Comparison of ENCODE assay signal across 19 cellular contexts in the genomic region with DNA sequence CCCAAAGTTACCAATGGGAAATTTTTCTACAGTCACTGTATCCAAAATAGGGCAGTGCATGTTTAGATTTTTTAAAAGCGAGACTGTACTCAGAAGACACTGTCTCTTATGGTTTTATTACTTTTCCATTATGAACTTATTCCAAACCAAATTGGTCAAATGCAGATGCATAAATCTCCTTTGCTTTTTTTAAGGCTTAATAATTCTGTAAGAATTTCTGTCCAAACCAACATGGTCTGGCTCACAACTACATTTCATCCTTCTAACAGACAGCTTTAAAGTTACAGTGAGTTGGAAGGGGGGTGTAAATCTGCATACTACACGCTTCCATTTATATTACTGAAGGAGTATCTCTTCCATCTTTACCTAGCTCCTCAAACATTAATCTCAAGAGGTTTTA.
DNase-seq lines count a peak whose midpoint lies in the region; ATAC-seq and TF ChIP-seq lines count a peak whose summit lies in the region.
"Had no signal": no experiment of that assay in that cellular context is flagged by ENCODE, and none has a peak within 500 bp of the region (broad histone marks: within the 10 kb centered on the region; RNA-seq: fewer than 3 reads in every experiment).

No MANE protein-coding gene starts in this region.

- no peak for ATAC-seq in memory B cell (ENCODE audit: low read depth)
- ATAC-seq in stimulated activated naive B cell treated with anti-CD40 and anti-IgM and Interleukin-4, amounts not matched to agents 10 μg/mL and 1 μg/mL and 100 μg/mL, for 72 hours (replicated peaks): no peak
- ATAC-seq: HepG2 had no signal

- no peaks in the 10 kb centered on the region for H3K4me1 ChIP-seq in BE2C
- H3K4me1 ChIP-seq: BLaER1 treated with 17β-estradiol and CSF1 and Interleukin-3, amounts not matched to agents 10 nM and 100 nM had no signal

- H3K4me3 Mint-ChIP-seq in memory B cell: no peak overlapping the region
- no peak overlapping the region for H3K4me3 Mint-ChIP-seq in stimulated activated naive B cell treated with anti-CD40 and anti-IgM and Interleukin-4, amounts not matched to agents 10 μg/mL and 1 μg/mL and 100 μg/mL, for 72 hours
- H3K4me3 Mint-ChIP-seq: CD8-positive, alpha-beta memory T cell; H9; IgD-negative memory B cell had no signal

- no peaks in the 10 kb centered on the region for H3K9me3 ChIP-seq in BE2C
- H3K9me3 ChIP-seq: BLaER1 treated with 17β-estradiol and CSF1 and Interleukin-3, amounts not matched to agents 10 nM and 100 nM had no signal

- peaks cover 28% of the 10 kb centered on the region for H3K36me3 Mint-ChIP-seq in memory B cell
- peaks cover 20 to 63% of the 10 kb centered on the region in 2 donors for H3K36me3 Mint-ChIP-seq in stimulated activated naive B cell treated with anti-CD40 and anti-IgM and Interleukin-4, amounts not matched to agents 10 μg/mL and 1 μg/mL and 100 μg/mL, for 72 hours

- in situ Hi-C loops in astrocyte of the spinal cord (cut with HindIII; ENCODE audit: low sequenced_read_pairs): no loop called here

- H3K27ac Mint-ChIP-seq in memory B cell: peak overlapping the region; percentile 24
- H3K27ac Mint-ChIP-seq in stimulated activated naive B cell treated with anti-CD40 and anti-IgM and Interleukin-4, amounts not matched to agents 10 μg/mL and 1 μg/mL and 100 μg/mL, for 72 hours: no peak overlapping the region
- H3K27ac Mint-ChIP-seq: CD8-positive, alpha-beta memory T cell; H9; IgD-negative memory B cell had no signal

- H3K4me3 ChIP-seq in astrocyte of the spinal cord (ENCODE audit: low read depth, low read length) (no peak overlapping the region), BE2C (ENCODE audit: low read depth, low read length) (no peak overlapping the region)
- H3K4me3 ChIP-seq: BLaER1 treated with 17β-estradiol and CSF1 and Interleukin-3, amounts not matched to agents 10 nM and 100 nM had no signal

- no peaks in the 10 kb centered on the region for H3K27me3 Mint-ChIP-seq in memory B cell
- no peaks in the 10 kb centered on the region for H3K27me3 Mint-ChIP-seq in stimulated activated naive B cell treated with anti-CD40 and anti-IgM and Interleukin-4, amounts not matched to agents 10 μg/mL and 1 μg/mL and 100 μg/mL, for 72 hours
- H3K27me3 Mint-ChIP-seq: IgD-negative memory B cell had no signal

- H3K27me3 ChIP-seq in BE2C: no peaks in the 10 kb centered on the region
- H3K27me3 ChIP-seq: BLaER1 treated with 17β-estradiol and CSF1 and Interleukin-3, amounts not matched to agents 10 nM and 100 nM had no signal

- H3K36me3 ChIP-seq in BE2C: peaks cover 6% of the 10 kb centered on the region; the same call in 1 of the 2 replicates

- H3K9me3 Mint-ChIP-seq in memory B cell: no peaks in the 10 kb centered on the region
- H3K9me3 Mint-ChIP-seq in stimulated activated naive B cell treated with anti-CD40 and anti-IgM and Interleukin-4, amounts not matched to agents 10 μg/mL and 1 μg/mL and 100 μg/mL, for 72 hours: no peaks in the 10 kb centered on the region
- H3K9me3 Mint-ChIP-seq: CD8-positive, alpha-beta memory T cell; H9; IgD-negative memory B cell had no signal

- TF ChIP-seq CTCF in astrocyte of the spinal cord (IDR thresholded peaks at IDR 0.05; ENCODE audit: low read depth, low read length): no peak
- no peak for TF ChIP-seq CTCF in BE2C (IDR thresholded peaks at IDR 0.05; ENCODE audit: low read depth, low read length)

- H3K4me1 Mint-ChIP-seq in memory B cell: no peaks in the 10 kb centered on the region
- no peaks in the 10 kb centered on the region for H3K4me1 Mint-ChIP-seq in stimulated activated naive B cell treated with anti-CD40 and anti-IgM and Interleukin-4, amounts not matched to agents 10 μg/mL and 1 μg/mL and 100 μg/mL, for 72 hours
- H3K4me1 Mint-ChIP-seq: CD8-positive, alpha-beta memory T cell; IgD-negative memory B cell had no signal

- DNase-seq in amniotic epithelial cell (ENCODE audit: low read depth) (peak; percentile 30), astrocyte of the spinal cord (ENCODE audit: low read depth, low spot score) (peak; percentile 2), memory B cell (ENCODE audit: low spot score in 2 of 2) (no peak), BE2C (no peak), NCI-H2227 treated with DMSO at 0.1 percent for 48 hours (lab: John Stamatoyannopoulos, UW) (no peak)
- no peak for DNase-seq in stimulated activated CD4-positive, alpha-beta T cell treated with anti-CD3 and anti-CD28 coated beads, Interleukin-2, amount 100 ng/mL, for 48 hours
- no peak for DNase-seq in stimulated activated naive B cell treated with anti-CD40 and anti-IgM and Interleukin-4, amounts not matched to agents 10 μg/mL and 1 μg/mL and 100 μg/mL, for 72 hours
- DNase-seq: ACHN; AML-193; CD8-positive, alpha-beta memory T cell; COR-L47; DMS 273 treated with DMSO at 0.1 percent for 48 hours; DMS53; DND-41; H9; KBM-7 had no signal

Comparison
In these comparisons a context has a peak if more than half of its experiments do, and no peak if none do; other contexts are left out.
1. DNase-seq: peak in amniotic epithelial cell (single experiment) and astrocyte of the spinal cord (single experiment); none in memory B cell (0 of 2), BE2C (single experiment), stimulated activated CD4-positive, alpha-beta T cell treated with anti-CD3 and anti-CD28 coated beads, Interleukin-2, amount 100 ng/mL, for 48 hours (0 of 2), NCI-H2227 treated with DMSO at 0.1 percent for 48 hours (single experiment) and stimulated activated naive B cell treated with anti-CD40 and anti-IgM and Interleukin-4, amounts not matched to agents 10 μg/mL and 1 μg/mL and 100 μg/mL, for 72 hours (single experiment).